ENCODE assay signal across 9 cellular contexts in genomic region chr2:72137498-72138010, GRCh38. TPM values are rescaled to one million over a fixed set of nuclear protein-coding genes. Genes with fewer than 3 reads are reported as not detected.
DNase-seq lines count a peak whose midpoint lies in the region; ATAC-seq and TF ChIP-seq lines count a peak whose summit lies in the region.
"Had no signal": no experiment of that assay in that cellular context is flagged by ENCODE, and none has a peak within 500 bp of the region (broad histone marks: within the 10 kb centered on the region; RNA-seq: fewer than 3 reads in every experiment).

No MANE protein-coding gene starts in this region.

- H3K4me3 ChIP-seq in GM23248 (no peak overlapping the region), Karpas-422 (ENCODE audit: low read length) (no peak overlapping the region), cardiac fibroblast (replicated peaks in 1 of 2; ENCODE audit: low read depth in 2 of 2, low read length in 2 of 2) (no peak overlapping the region), lower lobe of right lung (no peak overlapping the region)
- H3K4me3 ChIP-seq: BLaER1 had no signal

- DNase-seq in NCI-H1417 (lab: John Stamatoyannopoulos, UW): peak; percentile 13 to 50 (median 34)
- DNase-seq in NCI-H1417 treated with DMSO at 0.1 percent for 48 hours (lab: John Stamatoyannopoulos, UW): no peak
- DNase-seq in GM23248: peak; percentile 56
- peak; percentile 87 for DNase-seq in Karpas-422
- DNase-seq in activated CD4-positive, CD25-positive, alpha-beta regulatory T cell (lab: John Stamatoyannopoulos, UW): peak in 3 of 4 experiments; percentile 11 to 54 (median 53)
- peak in 1 of 2 donors; percentile 48 for DNase-seq in cardiac fibroblast (ENCODE audit: low read depth in 2 of 2)
- no peak for DNase-seq in lower lobe of right lung
- DNase-seq in stimulated activated CD8-positive, alpha-beta memory T cell treated with anti-CD3 and anti-CD28 coated beads, Interleukin-2, amount 100 ng/mL, for 48 hours (ENCODE audit: low read depth in 2 of 2): peak; percentile 42 to 66

- H3K4me2 ChIP-seq in GM23248 (ENCODE audit: unreplicated experiment): no peak overlapping the region
- H3K4me2 ChIP-seq in Karpas-422 (ENCODE audit: low read depth, low read length, poor library complexity, severe bottlenecking): no peak overlapping the region
- H3K4me2 ChIP-seq: BLaER1 had no signal

- in situ Hi-C loops in GM23248 (cut with MboI): no loop called here

- H3K9ac ChIP-seq in GM23248 (no peak overlapping the region), Karpas-422 (ENCODE audit: low read length) (no peak overlapping the region)
- H3K9ac ChIP-seq: BLaER1 had no signal

- H2AFZ ChIP-seq in GM23248 (no peak overlapping the region), Karpas-422 (ENCODE audit: low read length) (no peak overlapping the region)

- 17% methylated on average over 9 to 10 of the region's 10 CpGs for WGBS in GM23248 (ENCODE audit: low coverage in 1 of 2, low lambda C conversion rate in 2 of 2, missing lambda C conversion rate in 2 of 2), 2 experiments

- peaks cover under 1% of the 10 kb centered on the region; the same call in 1 of the 2 replicates for H3K27me3 ChIP-seq in GM23248 (replicated peaks; ENCODE audit: insufficient read depth)
- H3K27me3 ChIP-seq in Karpas-422 (ENCODE audit: low read length): no peaks in the 10 kb centered on the region
- peaks cover 2% of the 10 kb centered on the region for H3K27me3 ChIP-seq in lower lobe of right lung (ENCODE audit: low read depth)

- TF ChIP-seq CTCF in cardiac fibroblast (IDR thresholded peaks at IDR 0.05; ENCODE audit: low read depth, low read length) (peak; percentile 96), lower lobe of right lung (IDR thresholded peaks at IDR 0.05) (peak; percentile 91)

- H3K9me2 ChIP-seq in GM23248 (ENCODE audit: insufficient read depth) (no peaks in the 10 kb centered on the region), Karpas-422 (replicated peaks; ENCODE audit: insufficient read depth, low read length) (no peaks in the 10 kb centered on the region)

- ATAC-seq in lower lobe of right lung: peak; percentile 71 to 78

- H3K79me2 ChIP-seq in GM23248 (ENCODE audit: insufficient read depth): no peaks in the 10 kb centered on the region
- no peaks in the 10 kb centered on the region for H3K79me2 ChIP-seq in Karpas-422 (ENCODE audit: low read length)

- no peaks in the 10 kb centered on the region for H4K20me1 ChIP-seq in GM23248 (ENCODE audit: insufficient read depth)
- H4K20me1 ChIP-seq in Karpas-422 (ENCODE audit: insufficient read depth, low read depth, low read length): no peaks in the 10 kb centered on the region

- H3K36me3 ChIP-seq in GM23248 (ENCODE audit: low read depth) (no peaks in the 10 kb centered on the region), Karpas-422 (ENCODE audit: insufficient read depth, low read length) (no peaks in the 10 kb centered on the region), lower lobe of right lung (no peaks in the 10 kb centered on the region)
- H3K36me3 ChIP-seq: BLaER1 had no signal

- H3F3A ChIP-seq in GM23248 (ENCODE audit: insufficient read depth): no peaks in the 10 kb centered on the region

- H3K4me1 ChIP-seq in GM23248 (ENCODE audit: insufficient read depth): no peaks in the 10 kb centered on the region
- no peaks in the 10 kb centered on the region for H3K4me1 ChIP-seq in Karpas-422 (ENCODE audit: low read length)
- peaks cover 13% of the 10 kb centered on the region for H3K4me1 ChIP-seq in lower lobe of right lung

- H3K27ac ChIP-seq in GM23248 (no peak overlapping the region), Karpas-422 (ENCODE audit: low read length) (no peak overlapping the region), lower lobe of right lung (no peak overlapping the region)
- H3K27ac ChIP-seq: BLaER1 had no signal

- intact Hi-C loops in lower lobe of right lung (cut with DNase I): no loop called here

- H3K9me3 ChIP-seq in GM23248 (ENCODE audit: low read depth): no peaks in the 10 kb centered on the region
- H3K9me3 ChIP-seq in Karpas-422 (ENCODE audit: low read length): no peaks in the 10 kb centered on the region
- H3K9me3 ChIP-seq in lower lobe of right lung: no peaks in the 10 kb centered on the region
- H3K9me3 ChIP-seq: BLaER1 had no signal

RNA-seq across cellular contexts. Expression of gene CYP26B1, which starts 10.1 kb away (rescaled TPM):
- 0.25 and 0.32 TPM in 2 replicates for total RNA-seq in GM23248 (2014; rRNA removed; shearing (Covaris generic))
- 0.23 and 0.33 TPM in 2 replicates for polyA plus RNA-seq in GM23248 (2016; fragmentation: Nextera tagmentation; extraction: Ambion mirVana)
- not detected in 2 replicates for total RNA-seq in Karpas-422 (2014; rRNA removed; shearing (Covaris generic); ENCODE audit: low replicate concordance)
- total RNA-seq in lower lobe of right lung: 2.5 TPM

Comparison
In these comparisons a context has a peak if more than half of its experiments do, and no peak if none do; other contexts are left out.
1. DNase-seq: peak in NCI-H1417 (3 of 3), GM23248 (single experiment), Karpas-422 (single experiment), activated CD4-positive, CD25-positive, alpha-beta regulatory T cell (3 of 4) and stimulated activated CD8-positive, alpha-beta memory T cell treated with anti-CD3 and anti-CD28 coated beads, Interleukin-2, amount 100 ng/mL, for 48 hours (2 of 2); none in NCI-H1417 treated with DMSO at 0.1 percent for 48 hours (single experiment) and lower lobe of right lung (single experiment).